2 cellular contexts compared by ENCODE assay signal in genomic region chr5:173642895-173643481, GRCh38.
TF ChIP-seq lines count a peak whose summit lies in the region.

No MANE protein-coding gene starts in this region.

TF ChIP-seq in K562, 482 proteins besides CTCF, POLR2A, EP300 and RAD21 (continues in another document):
- TF ChIP-seq, protein P1, sequence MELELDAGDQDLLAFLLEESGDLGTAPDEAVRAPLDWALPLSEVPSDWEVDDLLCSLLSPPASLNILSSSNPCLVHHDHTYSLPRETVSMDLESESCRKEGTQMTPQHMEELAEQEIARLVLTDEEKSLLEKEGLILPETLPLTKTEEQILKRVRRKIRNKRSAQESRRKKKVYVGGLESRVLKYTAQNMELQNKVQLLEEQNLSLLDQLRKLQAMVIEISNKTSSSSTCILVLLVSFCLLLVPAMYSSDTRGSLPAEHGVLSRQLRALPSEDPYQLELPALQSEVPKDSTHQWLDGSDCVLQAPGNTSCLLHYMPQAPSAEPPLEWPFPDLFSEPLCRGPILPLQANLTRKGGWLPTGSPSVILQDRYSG (tag; conservative IDR thresholded peaks at IDR 0.05; ENCODE audit: low read depth): no peak
- TF ChIP-seq CBX1 (IDR thresholded peaks at IDR 0.05; ENCODE audit: low read depth) (no peak), LCOR (CRISPR knock-in tag; IDR thresholded peaks at IDR 0.05) (no peak), ZNF75A (CRISPR knock-in tag; IDR thresholded peaks at IDR 0.05) (no peak), BHLHE40 (IDR thresholded peaks at IDR 0.05; ENCODE audit: low read length) (peak; percentile 53; the same call in 1 of the 2 replicates), USF1 (CRISPR knock-in tag; IDR thresholded peaks at IDR 0.05) (0 out of 2 replicates have a peak, but pooled peaks have one; percentile 13), NFRKB (IDR thresholded peaks at IDR 0.05; ENCODE audit: low read depth) (no peak), STAT5A (IDR thresholded peaks at IDR 0.05; ENCODE audit: borderline replicate concordance, low read length) (no peak), CTBP1 (IDR thresholded peaks at IDR 0.05; ENCODE audit: borderline replicate concordance) (no peak), ZNF347 (CRISPR knock-in tag; IDR thresholded peaks at IDR 0.05; ENCODE audit: low read depth) (no peak), CBX3 (IDR thresholded peaks at IDR 0.05; ENCODE audit: borderline replicate concordance in 1 of 2, low read length in 2 of 2) (no peak), BRD4 (IDR thresholded peaks at IDR 0.05) (no peak), CEBPB (tag; IDR thresholded peaks at IDR 0.05) (peak; percentile 67), CBFA2T2 (conservative IDR thresholded peaks at IDR 0.05) (no peak), SNIP1 (IDR thresholded peaks at IDR 0.05; ENCODE audit: low read depth) (no peak), ZNF436 (CRISPR knock-in tag; IDR thresholded peaks at IDR 0.05) (no peak), ETV5 (CRISPR knock-in tag; IDR thresholded peaks at IDR 0.05; ENCODE audit: low read depth) (no peak), ATF2 (CRISPR knock-in tag; IDR thresholded peaks at IDR 0.05) (no peak), SNAPC5 (CRISPR knock-in tag; IDR thresholded peaks at IDR 0.05) (no peak), KLF1 (tag; IDR thresholded peaks at IDR 0.05) (no peak), USF2 (CRISPR knock-in tag; IDR thresholded peaks at IDR 0.05) (peak; percentile 53; the same call in 1 of the 2 replicates), TBL1XR1 (IDR thresholded peaks at IDR 0.05; ENCODE audit: low read length in 2 of 2) (no peak), HIVEP1 (CRISPR knock-in tag; IDR thresholded peaks at IDR 0.05) (no peak), HOXB6 (CRISPR knock-in tag; IDR thresholded peaks at IDR 0.05; ENCODE audit: borderline replicate concordance) (no peak), ZNF133 (CRISPR knock-in tag; IDR thresholded peaks at IDR 0.05) (no peak), RAD51 (IDR thresholded peaks at IDR 0.05; ENCODE audit: borderline replicate concordance, low read depth) (peak; percentile 41; the same call in 1 of the 2 replicates)
- TF ChIP-seq, protein P2, sequence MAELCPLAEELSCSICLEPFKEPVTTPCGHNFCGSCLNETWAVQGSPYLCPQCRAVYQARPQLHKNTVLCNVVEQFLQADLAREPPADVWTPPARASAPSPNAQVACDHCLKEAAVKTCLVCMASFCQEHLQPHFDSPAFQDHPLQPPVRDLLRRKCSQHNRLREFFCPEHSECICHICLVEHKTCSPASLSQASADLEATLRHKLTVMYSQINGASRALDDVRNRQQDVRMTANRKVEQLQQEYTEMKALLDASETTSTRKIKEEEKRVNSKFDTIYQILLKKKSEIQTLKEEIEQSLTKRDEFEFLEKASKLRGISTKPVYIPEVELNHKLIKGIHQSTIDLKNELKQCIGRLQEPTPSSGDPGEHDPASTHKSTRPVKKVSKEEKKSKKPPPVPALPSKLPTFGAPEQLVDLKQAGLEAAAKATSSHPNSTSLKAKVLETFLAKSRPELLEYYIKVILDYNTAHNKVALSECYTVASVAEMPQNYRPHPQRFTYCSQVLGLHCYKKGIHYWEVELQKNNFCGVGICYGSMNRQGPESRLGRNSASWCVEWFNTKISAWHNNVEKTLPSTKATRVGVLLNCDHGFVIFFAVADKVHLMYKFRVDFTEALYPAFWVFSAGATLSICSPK (IDR thresholded peaks at IDR 0.05; ENCODE audit: borderline replicate concordance): no peak

TF ChIP-seq in liver, 16 proteins besides CTCF, POLR2A, EP300 and RAD21:
- peak; percentile 18 to 53 for TF ChIP-seq HNF4A (conservative IDR thresholded peaks at IDR 0.05)
- no peak for TF ChIP-seq FOXA1 (IDR thresholded peaks at IDR 0.05)
- TF ChIP-seq, protein P3, sequence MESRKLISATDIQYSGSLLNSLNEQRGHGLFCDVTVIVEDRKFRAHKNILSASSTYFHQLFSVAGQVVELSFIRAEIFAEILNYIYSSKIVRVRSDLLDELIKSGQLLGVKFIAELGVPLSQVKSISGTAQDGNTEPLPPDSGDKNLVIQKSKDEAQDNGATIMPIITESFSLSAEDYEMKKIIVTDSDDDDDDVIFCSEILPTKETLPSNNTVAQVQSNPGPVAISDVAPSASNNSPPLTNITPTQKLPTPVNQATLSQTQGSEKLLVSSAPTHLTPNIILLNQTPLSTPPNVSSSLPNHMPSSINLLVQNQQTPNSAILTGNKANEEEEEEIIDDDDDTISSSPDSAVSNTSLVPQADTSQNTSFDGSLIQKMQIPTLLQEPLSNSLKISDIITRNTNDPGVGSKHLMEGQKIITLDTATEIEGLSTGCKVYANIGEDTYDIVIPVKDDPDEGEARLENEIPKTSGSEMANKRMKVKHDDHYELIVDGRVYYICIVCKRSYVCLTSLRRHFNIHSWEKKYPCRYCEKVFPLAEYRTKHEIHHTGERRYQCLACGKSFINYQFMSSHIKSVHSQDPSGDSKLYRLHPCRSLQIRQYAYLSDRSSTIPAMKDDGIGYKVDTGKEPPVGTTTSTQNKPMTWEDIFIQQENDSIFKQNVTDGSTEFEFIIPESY (IDR thresholded peaks at IDR 0.05): no peak
- peak; percentile 61 to 76 for TF ChIP-seq RXRA (IDR thresholded peaks at IDR 0.05)
- TF ChIP-seq EGR1 (IDR thresholded peaks at IDR 0.05; ENCODE audit: low read depth in 2 of 2): no peak
- peak; percentile 39 for TF ChIP-seq SP1 (IDR thresholded peaks at IDR 0.05)
- no peak for TF ChIP-seq JUND (IDR thresholded peaks at IDR 0.05)
- no peak for TF ChIP-seq TAF1 (conservative IDR thresholded peaks at IDR 0.05)
- peak; percentile 40 for TF ChIP-seq NR2F2 (IDR thresholded peaks at IDR 0.05)
